ENCODE assay signal across 13 cellular contexts in genomic region chr1:3504823-3505155, GRCh38. TPM values are rescaled to one million over a fixed set of nuclear protein-coding genes. Genes with fewer than 3 reads are reported as not detected.
A peak's percentile ranks its signal among the peaks of the same experiment; 100 is the strongest.
DNase-seq lines count a peak whose midpoint lies in the region; ATAC-seq and TF ChIP-seq lines count a peak whose summit lies in the region.
"Had no signal": no experiment of that assay in that cellular context is flagged by ENCODE, and none has a peak within 500 bp of the region (broad histone marks: within the 10 kb centered on the region; RNA-seq: fewer than 3 reads in every experiment).

No MANE protein-coding gene starts in this region.

- in situ Hi-C loops in IMR-90 (cut with MboI; ENCODE audit: low sequenced_read_pairs), result loop anchor here (5.0 kb wide), 1 partner anchor 48 kb away; no protein-coding TSS in a partner anchor

- H2AK9ac ChIP-seq in IMR-90 (replicated peaks; ENCODE audit: low read depth, low read length, poor library complexity), result peak overlapping the region; percentile 8

- H3K4ac ChIP-seq in IMR-90 (ENCODE audit: low read depth, low read length), result peak overlapping the region; percentile 75

- H4K91ac ChIP-seq in IMR-90 (ENCODE audit: insufficient read depth, low read depth, low read length), result no peak overlapping the region; the same call in 1 of the 2 replicates

- no peak for TF ChIP-seq RAD21 in IMR-90 (IDR thresholded peaks at IDR 0.05; ENCODE audit: low read length)

- no peak overlapping the region for H3K4me3 ChIP-seq in IMR-90 (ENCODE audit: insufficient read depth, low read depth, low read length)

- CTCF ChIA-PET in IMR-90 (lab: Yijun Ruan, JAX), result no interaction called here

- H2BK120ac ChIP-seq in IMR-90 (ENCODE audit: low read depth, low read length), result peak overlapping the region; percentile 87

- peaks cover 3% of the 10 kb centered on the region; the same call in 1 of the 2 replicates for H3K9me1 ChIP-seq in IMR-90 (ENCODE audit: insufficient read depth, low read length)

- no peak overlapping the region for H3K56ac ChIP-seq in IMR-90 (ENCODE audit: extremely low read depth, insufficient read depth, low read length)

- DNase-seq in A172 (ENCODE audit: low spot score) (peak; percentile 64), IMR-90 (no peak), dermis blood vessel endothelial cell (peak; percentile 39), osteocyte (ENCODE audit: extremely low spot score, unreplicated experiment) (no peak), NCI-H524 treated with DMSO at 0.1 percent for 48 hours (lab: John Stamatoyannopoulos, UW) (no peak)
- no peak for DNase-seq in effector memory CD8-positive, alpha-beta T cell
- DNase-seq in activated naive CD4-positive, alpha-beta T cell treated with anti-CD3 and anti-CD28 coated beads, Interleukin-2, amount 50 U/mL, for 72 hours (ENCODE audit: low spot score in 2 of 2), result no peak
- DNase-seq: activated CD4-positive, alpha-beta T cell treated with anti-CD3 and anti-CD28 coated beads for 1 hour; activated CD8-positive, alpha-beta memory T cell treated with anti-CD3 and anti-CD28 coated beads, Interleukin-2, amount 50 U/mL, for 48 hours; stimulated activated naive CD8-positive, alpha-beta T cell treated with anti-CD3 and anti-CD28 coated beads, Interleukin-15, amount 100 ng/mL, for 72 hours; T-helper 17 cell had no signal

- intact Hi-C loops in IMR-90 (cut with micrococcal nuclease), result loop anchor here (5.0 kb wide), 1 partner anchor 38 kb away; no protein-coding TSS in a partner anchor

- BruUV-seq in IMR-90 (replicated peaks; lab: Mats Ljungman, UMichigan), result no TSS peak

- H3K4me1 Mint-ChIP-seq in osteocyte (ENCODE audit: unreplicated experiment), result peaks cover 29% of the 10 kb centered on the region
- no peaks in the 10 kb centered on the region for H3K4me1 Mint-ChIP-seq in effector memory CD8-positive, alpha-beta T cell (ENCODE audit: low read depth in 2 of 2)
- H3K4me1 Mint-ChIP-seq: stimulated activated naive CD8-positive, alpha-beta T cell treated with anti-CD3 and anti-CD28 coated beads, Interleukin-15, amount 100 ng/mL, for 72 hours had no signal

- no peaks in the 10 kb centered on the region for H3K27me3 Mint-ChIP-seq in osteocyte (ENCODE audit: unreplicated experiment)
- no peaks in the 10 kb centered on the region for H3K27me3 Mint-ChIP-seq in effector memory CD8-positive, alpha-beta T cell
- H3K27me3 Mint-ChIP-seq: activated naive CD8-positive, alpha-beta T cell; stimulated activated naive CD8-positive, alpha-beta T cell treated with anti-CD3 and anti-CD28 coated beads, Interleukin-15, amount 100 ng/mL, for 72 hours; T-helper 17 cell had no signal

- H3K27ac Mint-ChIP-seq in osteocyte (ENCODE audit: unreplicated experiment), result peak overlapping the region; percentile 82
- no peak overlapping the region for H3K27ac Mint-ChIP-seq in effector memory CD8-positive, alpha-beta T cell
- H3K27ac Mint-ChIP-seq in activated naive CD4-positive, alpha-beta T cell treated with anti-CD3 and anti-CD28 coated beads, Interleukin-2, amount 50 U/mL, for 72 hours, result no peak overlapping the region
- H3K27ac Mint-ChIP-seq: activated naive CD8-positive, alpha-beta T cell; stimulated activated naive CD8-positive, alpha-beta T cell treated with anti-CD3 and anti-CD28 coated beads, Interleukin-15, amount 100 ng/mL, for 72 hours; T-helper 17 cell had no signal

- no peak overlapping the region for H2BK15ac ChIP-seq in IMR-90 (ENCODE audit: low read depth, low read length)

- no peaks in the 10 kb centered on the region for H3K9me3 Mint-ChIP-seq in osteocyte (ENCODE audit: unreplicated experiment)
- H3K9me3 Mint-ChIP-seq in effector memory CD8-positive, alpha-beta T cell, result no peaks in the 10 kb centered on the region
- no peaks in the 10 kb centered on the region for H3K9me3 Mint-ChIP-seq in activated naive CD4-positive, alpha-beta T cell treated with anti-CD3 and anti-CD28 coated beads, Interleukin-2, amount 50 U/mL, for 72 hours
- H3K9me3 Mint-ChIP-seq: stimulated activated naive CD8-positive, alpha-beta T cell treated with anti-CD3 and anti-CD28 coated beads, Interleukin-15, amount 100 ng/mL, for 72 hours had no signal

- POLR2A ChIA-PET in IMR-90 (lab: Charles Lee; ENCODE audit: unreplicated experiment), result no interaction called here

- H2AK5ac ChIP-seq in IMR-90 (ENCODE audit: low read depth, low read length), result peak overlapping the region; percentile 71; the same call in 1 of the 2 replicates

- H3K36me3 ChIP-seq in IMR-90 (ENCODE audit: control insufficient read depth, insufficient read depth, low read length), result no peaks in the 10 kb centered on the region

- ATAC-seq in IMR-90 (ENCODE audit: low read depth) (peak; percentile 19; the same call in 1 of the 2 replicates), HG02884 (IDR thresholded peaks at IDR 0.05; ENCODE audit: unreplicated experiment) (no peak)
- ATAC-seq in effector memory CD8-positive, alpha-beta T cell (replicated peaks), result no peak
- ATAC-seq in activated naive CD4-positive, alpha-beta T cell treated with anti-CD3 and anti-CD28 coated beads, Interleukin-2, amount 50 U/mL, for 72 hours, result no peak
- ATAC-seq: stimulated activated naive CD8-positive, alpha-beta T cell treated with anti-CD3 and anti-CD28 coated beads, Interleukin-15, amount 100 ng/mL, for 72 hours; T-helper 17 cell had no signal

- peak overlapping the region; percentile 75; the same call in 1 of the 2 replicates for H2BK20ac ChIP-seq in IMR-90 (ENCODE audit: low read depth, low read length)

- peak overlapping the region in 1 of 2 experiments; percentile 35; a peak in 1 of 4 replicates for H4K8ac ChIP-seq in IMR-90 (ENCODE audit: low read depth in 2 of 2, low read length in 2 of 2)

- H2AFZ ChIP-seq in IMR-90 (replicated peaks; ENCODE audit: low read length, poor library complexity), result peak overlapping the region; percentile 2

- TF ChIP-seq POLR2A in IMR-90 (IDR thresholded peaks at IDR 0.05; ENCODE audit: low read depth, low read length), result no peak

- dilution Hi-C loops in IMR-90 (cut with HindIII; ENCODE audit: low sequenced_read_pairs, unreplicated experiment), result no loop called here

- no peak overlapping the region for H3K23ac ChIP-seq in IMR-90 (ENCODE audit: low read depth, low read length)

- H3K4me2 ChIP-seq in IMR-90 (ENCODE audit: low read depth, low read length), result no peak overlapping the region

- H4K5ac ChIP-seq in IMR-90 (ENCODE audit: low read depth, low read length), result no peak overlapping the region; the same call in 1 of the 2 replicates

- H3K36me3 Mint-ChIP-seq in osteocyte (ENCODE audit: unreplicated experiment), result peaks cover 18% of the 10 kb centered on the region
- peaks cover 3% of the 10 kb centered on the region for H3K36me3 Mint-ChIP-seq in effector memory CD8-positive, alpha-beta T cell (ENCODE audit: insufficient read depth)
- H3K36me3 Mint-ChIP-seq in activated naive CD4-positive, alpha-beta T cell treated with anti-CD3 and anti-CD28 coated beads, Interleukin-2, amount 50 U/mL, for 72 hours, result no peaks in the 10 kb centered on the region
- H3K36me3 Mint-ChIP-seq: activated naive CD8-positive, alpha-beta T cell had no signal

- H3K4me3 Mint-ChIP-seq in osteocyte (ENCODE audit: unreplicated experiment), result no peak overlapping the region
- H3K4me3 Mint-ChIP-seq in effector memory CD8-positive, alpha-beta T cell, result no peak overlapping the region
- H3K4me3 Mint-ChIP-seq: activated naive CD8-positive, alpha-beta T cell; stimulated activated naive CD8-positive, alpha-beta T cell treated with anti-CD3 and anti-CD28 coated beads, Interleukin-15, amount 100 ng/mL, for 72 hours; T-helper 17 cell had no signal

- peak overlapping the region; percentile 83 for H2BK5ac ChIP-seq in IMR-90 (ENCODE audit: low read depth, low read length, poor library complexity, severe bottlenecking)

- no peak overlapping the region; the same call in 1 of the 2 replicates for H3K18ac ChIP-seq in IMR-90 (ENCODE audit: low read depth, low read length)

- TF ChIP-seq CTCF in IMR-90 (conservative IDR thresholded peaks at IDR 0.05; ENCODE audit: low read depth, low read length) (no peak), osteocyte (IDR thresholded peaks at IDR 0.05) (no peak)

- WGBS in IMR-90 (ENCODE audit: extremely low coverage in 2 of 2, insufficient read length in 1 of 2), 2 experiments, result 62% methylated on average over 4 of the region's 7 CpGs; no CpG with 5 or more reads in 1 of the 2 experiments

- H3K4me1 ChIP-seq in IMR-90 (ENCODE audit: control insufficient read depth, insufficient read depth, low read length), result peaks cover 7% of the 10 kb centered on the region; the same call in 1 of the 2 replicates

- no peak overlapping the region for H3K9ac ChIP-seq in IMR-90 (ENCODE audit: low read depth, low read length)

- no peaks in the 10 kb centered on the region for H4K20me1 ChIP-seq in IMR-90 (ENCODE audit: insufficient read depth, low read length)

- H3K27ac ChIP-seq in IMR-90 (ENCODE audit: insufficient read depth, low read length), result no peak overlapping the region

- no peak overlapping the region for H3K14ac ChIP-seq in IMR-90 (replicated peaks; ENCODE audit: low read depth, low read length)

- H3K79me1 ChIP-seq in IMR-90 (ENCODE audit: low read depth in 1 of 2, low read length in 2 of 2), result no peaks in the 10 kb centered on the region

- no peaks in the 10 kb centered on the region for H3K27me3 ChIP-seq in IMR-90 (ENCODE audit: control insufficient read depth, insufficient read depth, low read length)

- H3K9me3 ChIP-seq in IMR-90 (ENCODE audit: control insufficient read depth, insufficient read depth, low read length), result no peaks in the 10 kb centered on the region

TF ChIP-seq in IMR-90, 13 proteins besides CTCF, POLR2A, EP300 and RAD21 (continues in another document):
- TF ChIP-seq RCOR1 (IDR thresholded peaks at IDR 0.05; ENCODE audit: insufficient replicate concordance, low read length) (no peak), MAFK (IDR thresholded peaks at IDR 0.05; ENCODE audit: low read depth, low read length) (no peak)
- TF ChIP-seq, protein P1, sequence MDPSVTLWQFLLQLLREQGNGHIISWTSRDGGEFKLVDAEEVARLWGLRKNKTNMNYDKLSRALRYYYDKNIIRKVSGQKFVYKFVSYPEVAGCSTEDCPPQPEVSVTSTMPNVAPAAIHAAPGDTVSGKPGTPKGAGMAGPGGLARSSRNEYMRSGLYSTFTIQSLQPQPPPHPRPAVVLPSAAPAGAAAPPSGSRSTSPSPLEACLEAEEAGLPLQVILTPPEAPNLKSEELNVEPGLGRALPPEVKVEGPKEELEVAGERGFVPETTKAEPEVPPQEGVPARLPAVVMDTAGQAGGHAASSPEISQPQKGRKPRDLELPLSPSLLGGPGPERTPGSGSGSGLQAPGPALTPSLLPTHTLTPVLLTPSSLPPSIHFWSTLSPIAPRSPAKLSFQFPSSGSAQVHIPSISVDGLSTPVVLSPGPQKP (IDR thresholded peaks at IDR 0.05; ENCODE audit: borderline replicate concordance, low read depth, low read length), result no peak

RNA-seq across cellular contexts. Expression of gene ARHGEF16, which starts 50.3 kb away (rescaled TPM):
- total RNA-seq in A172 (2014; rRNA removed; shearing (Covaris generic)), result 1.8 and 3.6 TPM in 2 replicates
- total RNA-seq in IMR-90 (2012; rRNA removed) (0.18 TPM in 1 of 2 replicates, not detected in the other), dermis blood vessel endothelial cell (0.51 TPM in 2 replicates), osteocyte (3.2 and 4.3 TPM in 2 replicates)
- polyA plus RNA-seq in IMR-90 (2012; rRNA removed), result 0.19 and 0.39 TPM in 2 replicates
- 0.13 TPM in 1 of 2 replicates, not detected in the other for polyA plus RNA-seq in IMR-90 (2012; cell fraction: cytosol; rRNA removed)
- polyA plus RNA-seq in IMR-90 (2012; cell fraction: nucleus; rRNA removed; ENCODE audit: low replicate concordance), result 0.49 and 0.60 TPM in 2 replicates
- total RNA-seq in activated naive CD4-positive, alpha-beta T cell treated with anti-CD3 and anti-CD28 coated beads, Interleukin-2, amount 50 U/mL, for 72 hours, result under 1 TPM in 1 of 2 donors, not detected in 1; 0.46 TPM

Comparison
In these comparisons a context has a peak if more than half of its experiments do, and no peak if none do; other contexts are left out.
1. DNase-seq: peak in A172 (single experiment) and dermis blood vessel endothelial cell (single experiment); none in IMR-90 (single experiment), osteocyte (single experiment), NCI-H524 treated with DMSO at 0.1 percent for 48 hours (single experiment), effector memory CD8-positive, alpha-beta T cell (0 of 3) and activated naive CD4-positive, alpha-beta T cell treated with anti-CD3 and anti-CD28 coated beads, Interleukin-2, amount 50 U/mL, for 72 hours (0 of 2).